8 cellular contexts compared by ENCODE assay signal in the genomic region with DNA sequence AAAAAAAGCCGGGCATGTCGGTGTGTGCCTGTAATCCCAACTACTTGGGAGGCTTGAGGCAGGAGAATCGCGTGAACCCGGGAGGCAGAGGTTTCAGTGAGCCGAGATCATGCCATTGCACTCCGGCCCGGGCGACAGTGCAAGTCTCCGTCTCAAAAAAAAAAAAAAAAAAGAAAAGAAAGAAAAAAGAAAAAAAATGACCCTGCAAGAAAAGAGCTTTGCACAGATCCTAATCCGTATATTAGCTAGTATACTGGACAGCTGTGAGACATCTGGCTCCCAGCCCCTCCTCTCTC. TPM values are rescaled to one million over a fixed set of nuclear protein-coding genes. Genes with fewer than 3 reads are reported as not detected.
A peak's percentile ranks its signal among the peaks of the same experiment; 100 is the strongest.
DNase-seq lines count a peak whose midpoint lies in the region; ATAC-seq and TF ChIP-seq lines count a peak whose summit lies in the region.

No MANE protein-coding gene starts in this region.

- ATAC-seq in left cardiac atrium (no peak), upper lobe of right lung (no peak), HG03175 (IDR thresholded peaks at IDR 0.05; ENCODE audit: unreplicated experiment) (no peak)

- peak overlapping the region; percentile 83 for H3K4me3 ChIP-seq in left ventricle myocardium inferior
- peak overlapping the region; percentile 81 for H3K4me3 ChIP-seq in adipocyte (ENCODE audit: low read length)
- H3K4me3 ChIP-seq in mesodermal cell (ENCODE audit: extremely low read depth, insufficient read depth, low read length, poor library complexity, severe bottlenecking): no peak overlapping the region
- peak overlapping the region; percentile 78 for H3K4me3 ChIP-seq in upper lobe of right lung

- no peaks in the 10 kb centered on the region for H3K36me3 ChIP-seq in left ventricle myocardium inferior
- H3K36me3 ChIP-seq in adipocyte (ENCODE audit: control insufficient read depth, insufficient read depth, low read length, severe bottlenecking): no peaks in the 10 kb centered on the region
- H3K36me3 ChIP-seq in mesodermal cell (ENCODE audit: control insufficient read depth, insufficient read depth, low read length): peaks cover 14% of the 10 kb centered on the region
- no peaks in the 10 kb centered on the region for H3K36me3 ChIP-seq in upper lobe of right lung

- intact Hi-C loops in left ventricle myocardium inferior (cut with micrococcal nuclease) (no loop called here), left cardiac atrium (cut with DNase I) (loop anchor here in 1 of 2 donors (10.0 kb wide), 1 partner anchor 159 kb away; the partner anchor contains the start of gene SERTAD3), upper lobe of right lung (cut with DNase I) (no loop called here)

- H3K4me1 ChIP-seq in left ventricle myocardium inferior (peaks cover 45% of the 10 kb centered on the region), adipocyte (ENCODE audit: control insufficient read depth, insufficient read depth, low read length) (peaks cover 46% of the 10 kb centered on the region), mesodermal cell (ENCODE audit: control insufficient read depth, insufficient read depth, low read length, poor library complexity, severe bottlenecking) (peaks cover 24% of the 10 kb centered on the region), upper lobe of right lung (peaks cover 27% of the 10 kb centered on the region)

- DNase-seq in left ventricle myocardium inferior (no peak), left cardiac atrium (no peak), adipocyte (ENCODE audit: low read depth) (no peak), upper lobe of right lung (no peak), cerebellum (ENCODE audit: low spot score) (no peak), iPS-NIHi7 (ENCODE audit: extremely low spot score) (no peak)

- no peaks in the 10 kb centered on the region for H3K9me3 ChIP-seq in left ventricle myocardium inferior (replicated peaks)
- no peaks in the 10 kb centered on the region for H3K9me3 ChIP-seq in adipocyte (ENCODE audit: control insufficient read depth, low read length)
- no peaks in the 10 kb centered on the region for H3K9me3 ChIP-seq in mesodermal cell (ENCODE audit: control insufficient read depth, low read length)
- H3K9me3 ChIP-seq in upper lobe of right lung: no peaks in the 10 kb centered on the region

- no peaks in the 10 kb centered on the region for H3K27me3 ChIP-seq in left ventricle myocardium inferior (ENCODE audit: low read depth)
- no peaks in the 10 kb centered on the region for H3K27me3 ChIP-seq in adipocyte (replicated peaks; ENCODE audit: control insufficient read depth, insufficient read depth, low read length)
- H3K27me3 ChIP-seq in upper lobe of right lung: no peaks in the 10 kb centered on the region

- peak overlapping the region; percentile 95 for H3K27ac ChIP-seq in left ventricle myocardium inferior (replicated peaks)
- peak overlapping the region; percentile 97 for H3K27ac ChIP-seq in mesodermal cell (ENCODE audit: low read depth, low read length, severe bottlenecking)
- peak overlapping the region; percentile 98 for H3K27ac ChIP-seq in upper lobe of right lung

- 91% methylated on average over 7 of the region's 11 CpGs; no CpG with 5 or more reads in 1 of the 2 experiments for WGBS in mesodermal cell (ENCODE audit: insufficient coverage in 2 of 2), 2 experiments

- TF ChIP-seq CTCF in left ventricle myocardium inferior (IDR thresholded peaks at IDR 0.05; ENCODE audit: borderline replicate concordance) (no peak), upper lobe of right lung (IDR thresholded peaks at IDR 0.05) (no peak)

- H3K9ac ChIP-seq in adipocyte (ENCODE audit: low read length): peak overlapping the region; percentile 90

RNA-seq across cellular contexts. Expression of gene AKT2, which starts 1.0 kb away (rescaled TPM):
- 107 TPM for total RNA-seq in left ventricle myocardium inferior
- total RNA-seq in left cardiac atrium: 100 to 1,000 TPM; 110 to 119 TPM
- 83.6 TPM for polyA plus RNA-seq in mesodermal cell (2013, experiment 1 of 2)
- 87.2 TPM for polyA plus RNA-seq in mesodermal cell (2013, experiment 2 of 2)
- 103 TPM for total RNA-seq in upper lobe of right lung
- total RNA-seq in cerebellum: 90.2 TPM

RNA-seq across cellular contexts. Expression of gene CCNP, which starts 59.7 kb away (rescaled TPM):
- 0.30 TPM for total RNA-seq in left ventricle myocardium inferior
- under 1 TPM; 0.15 to 0.31 TPM for total RNA-seq in left cardiac atrium
- not detected for polyA plus RNA-seq in mesodermal cell (2013, experiment 1 of 2)
- not detected for polyA plus RNA-seq in mesodermal cell (2013, experiment 2 of 2)
- not detected for total RNA-seq in upper lobe of right lung
- 0.18 TPM for total RNA-seq in cerebellum
